ENCODE assay signal across 20 cellular contexts in genomic region chr12:121813951-121814350, GRCh38. TPM values are rescaled to one million over a fixed set of nuclear protein-coding genes. Genes with fewer than 3 reads are reported as not detected.
DNase-seq lines count a peak whose midpoint lies in the region; ATAC-seq and TF ChIP-seq lines count a peak whose summit lies in the region.
"Had no signal": no experiment of that assay in that cellular context is flagged by ENCODE, and none has a peak within 500 bp of the region (broad histone marks: within the 10 kb centered on the region; RNA-seq: fewer than 3 reads in every experiment).

No MANE protein-coding gene starts in this region.

- H3K27me3 Mint-ChIP-seq in activated naive CD8-positive, alpha-beta T cell = no peaks in the 10 kb centered on the region
- H3K27me3 Mint-ChIP-seq in activated naive CD8-positive, alpha-beta T cell treated with anti-CD3 and anti-CD28 coated beads for 36 hours = no peaks in the 10 kb centered on the region
- H3K27me3 Mint-ChIP-seq in activated naive CD8-positive, alpha-beta T cell treated with anti-CD3 and anti-CD28 coated beads, Interleukin-2, amount 50 U/mL, for 24 hours = no peaks in the 10 kb centered on the region
- H3K27me3 Mint-ChIP-seq: activated B cell treated with CpG ODN at 0.5 μM for 24 hours; activated naive CD4-positive, alpha-beta T cell treated with anti-CD3 and anti-CD28 coated beads, Interleukin-2, amount 50 U/mL, for 24 hours had no signal

- in situ Hi-C loops in G401 (cut with HindIII; ENCODE audit: low sequenced_read_pairs) = no loop called here

- H3K27ac Mint-ChIP-seq in activated naive CD8-positive, alpha-beta T cell = peak overlapping the region; percentile 68
- no peak overlapping the region for H3K27ac Mint-ChIP-seq in activated naive CD8-positive, alpha-beta T cell treated with anti-CD3 and anti-CD28 coated beads for 36 hours
- peak overlapping the region; percentile 68 for H3K27ac Mint-ChIP-seq in activated naive CD8-positive, alpha-beta T cell treated with anti-CD3 and anti-CD28 coated beads, Interleukin-2, amount 50 U/mL, for 24 hours
- H3K27ac Mint-ChIP-seq: activated B cell treated with CpG ODN at 0.5 μM for 24 hours; activated naive CD4-positive, alpha-beta T cell treated with anti-CD3 and anti-CD28 coated beads, Interleukin-2, amount 50 U/mL, for 24 hours had no signal

- H3K27ac ChIP-seq in HL-60 (replicated peaks) (peak overlapping the region; percentile 80), neutrophil (peak overlapping the region; percentile 100)
- H3K27ac ChIP-seq: ovary had no signal

- H3K4me3 ChIP-seq in HL-60 (replicated peaks; ENCODE audit: insufficient read depth, low read length) (no peak overlapping the region), neutrophil (ENCODE audit: low read depth in 1 of 2, low read length in 1 of 2) (peak overlapping the region; percentile 68 to 81)
- H3K4me3 ChIP-seq: K562, ovary had no signal

- H3K36me3 Mint-ChIP-seq in activated naive CD8-positive, alpha-beta T cell = peaks cover 5% of the 10 kb centered on the region
- H3K36me3 Mint-ChIP-seq in activated naive CD8-positive, alpha-beta T cell treated with anti-CD3 and anti-CD28 coated beads for 36 hours = peaks cover 36% of the 10 kb centered on the region
- H3K36me3 Mint-ChIP-seq in activated naive CD8-positive, alpha-beta T cell treated with anti-CD3 and anti-CD28 coated beads, Interleukin-2, amount 50 U/mL, for 24 hours (ENCODE audit: low read depth) = peaks cover 29% of the 10 kb centered on the region

- ATAC-seq in activated naive CD8-positive, alpha-beta T cell treated with anti-CD3 and anti-CD28 coated beads, Interleukin-2, amount 50 U/mL, for 24 hours = no peak
- no peak for ATAC-seq in HG03378 (IDR thresholded peaks at IDR 0.05; ENCODE audit: unreplicated experiment)
- ATAC-seq: K562 had no signal

- peaks cover 37% of the 10 kb centered on the region for H3K4me1 Mint-ChIP-seq in activated naive CD8-positive, alpha-beta T cell (ENCODE audit: low read depth)
- peaks cover 25% of the 10 kb centered on the region for H3K4me1 Mint-ChIP-seq in activated naive CD8-positive, alpha-beta T cell treated with anti-CD3 and anti-CD28 coated beads for 36 hours
- H3K4me1 Mint-ChIP-seq in activated naive CD8-positive, alpha-beta T cell treated with anti-CD3 and anti-CD28 coated beads, Interleukin-2, amount 50 U/mL, for 24 hours = peaks cover 26% of the 10 kb centered on the region

- peaks cover 93% of the 10 kb centered on the region for H3K36me3 ChIP-seq in neutrophil
- H3K36me3 ChIP-seq: ovary had no signal

- TF ChIP-seq CTCF in HL-60 (IDR thresholded peaks at IDR 0.05; ENCODE audit: insufficient read depth, low read length) (no peak), neutrophil (IDR thresholded peaks at IDR 0.05) (no peak)

- H3K27me3 ChIP-seq in HL-60 (ENCODE audit: insufficient read depth, poor library complexity, severe bottlenecking) = no peaks in the 10 kb centered on the region
- H3K27me3 ChIP-seq in neutrophil = no peaks in the 10 kb centered on the region
- H3K27me3 ChIP-seq: ovary had no signal

- no peak overlapping the region for H3K4me3 Mint-ChIP-seq in activated naive CD8-positive, alpha-beta T cell
- no peak overlapping the region for H3K4me3 Mint-ChIP-seq in activated naive CD8-positive, alpha-beta T cell treated with anti-CD3 and anti-CD28 coated beads for 36 hours
- peak overlapping the region; percentile 80 for H3K4me3 Mint-ChIP-seq in activated naive CD8-positive, alpha-beta T cell treated with anti-CD3 and anti-CD28 coated beads, Interleukin-2, amount 50 U/mL, for 24 hours

- H3K9me3 ChIP-seq in neutrophil = no peaks in the 10 kb centered on the region
- H3K9me3 ChIP-seq: Caco-2, ovary had no signal

- H3K9me3 Mint-ChIP-seq in activated naive CD8-positive, alpha-beta T cell (ENCODE audit: low read depth) = no peaks in the 10 kb centered on the region
- no peaks in the 10 kb centered on the region for H3K9me3 Mint-ChIP-seq in activated naive CD8-positive, alpha-beta T cell treated with anti-CD3 and anti-CD28 coated beads for 36 hours
- H3K9me3 Mint-ChIP-seq in activated naive CD8-positive, alpha-beta T cell treated with anti-CD3 and anti-CD28 coated beads, Interleukin-2, amount 50 U/mL, for 24 hours = no peaks in the 10 kb centered on the region
- H3K9me3 Mint-ChIP-seq: activated B cell treated with CpG ODN at 0.5 μM for 24 hours; activated naive CD4-positive, alpha-beta T cell treated with anti-CD3 and anti-CD28 coated beads, Interleukin-2, amount 50 U/mL, for 24 hours; T-helper 1 cell treated with Interleukin-12 subunit alpha and Interleukin-12 subunit beta and Interleukin-4 antibody, amounts not matched to agents 30 μg/mL and 1 μg/mL, for 36 hours had no signal

- no peak for DNase-seq in activated naive CD8-positive, alpha-beta T cell treated with anti-CD3 and anti-CD28 coated beads for 36 hours
- no peak for DNase-seq in HL-60 (ENCODE audit: low read depth in 1 of 2, low spot score in 1 of 2)
- DNase-seq in activated naive CD8-positive, alpha-beta T cell treated with anti-CD3 and anti-CD28 coated beads, Interleukin-2, amount 50 U/mL, for 24 hours = no peak
- DNase-seq in G401 (ENCODE audit: low spot score) = no peak
- DNase-seq in DMS153 (lab: John Stamatoyannopoulos, UW) = no peak
- DNase-seq: activated B cell treated with CpG ODN at 0.5 μM for 24 hours; Caco-2; HCEC 1CT; NCI-H510A; SIG-M5; stimulated activated CD4-positive, alpha-beta T cell treated with anti-CD3 and anti-CD28 coated beads, Interleukin-1b, Interleukin-23, amount 100 ng/mL, for 48 hours had no signal

- H3K4me1 ChIP-seq in neutrophil (ENCODE audit: control insufficient read depth in 1 of 2, insufficient read depth in 1 of 2, low read depth in 1 of 2, low read length in 1 of 2) = peaks cover 40 to 52% of the 10 kb centered on the region in 2 experiments

RNA-seq across cellular contexts. Expression of gene SETD1B, which starts 10.1 kb away (rescaled TPM):
- total RNA-seq in activated naive CD8-positive, alpha-beta T cell treated with anti-CD3 and anti-CD28 coated beads for 36 hours = 10 to 100 TPM; 15.0 to 15.6 TPM
- 0.62 and 2.8 TPM in 2 replicates for total RNA-seq in G401 (2014; rRNA removed; shearing (Covaris generic))

RNA-seq across cellular contexts. Expression of gene RHOF, which starts 20.5 kb away (rescaled TPM):
- 10 to 100 TPM; 78.6 to 85.5 TPM for total RNA-seq in activated naive CD8-positive, alpha-beta T cell treated with anti-CD3 and anti-CD28 coated beads for 36 hours
- total RNA-seq in G401 (2014; rRNA removed; shearing (Covaris generic)) = 35.3 and 46.6 TPM in 2 replicates

RNA-seq across cellular contexts. Expression of gene HPD, which starts 44.7 kb away (rescaled TPM):
- total RNA-seq in activated naive CD8-positive, alpha-beta T cell treated with anti-CD3 and anti-CD28 coated beads for 36 hours = not detected
- total RNA-seq in G401 (2014; rRNA removed; shearing (Covaris generic)) = 16.2 and 20.0 TPM in 2 replicates
- total RNA-seq: activated B cell treated with CpG ODN at 0.5 μM for 24 hours, dermis microvascular lymphatic vessel endothelial cell, urinary bladder had no signal

Comparison
In these comparisons a context has a peak if more than half of its experiments do, and no peak if none do; other contexts are left out.
1. RNA of gene HPD, which starts 44.7 kb away (total RNA-seq): 16.2 to 20.0 TPM in G401; not detected in activated naive CD8-positive, alpha-beta T cell treated with anti-CD3 and anti-CD28 coated beads for 36 hours; every median in the first group is over 10 times any median in the second.